3 cellular contexts compared by ENCODE assay signal in the genomic region with DNA sequence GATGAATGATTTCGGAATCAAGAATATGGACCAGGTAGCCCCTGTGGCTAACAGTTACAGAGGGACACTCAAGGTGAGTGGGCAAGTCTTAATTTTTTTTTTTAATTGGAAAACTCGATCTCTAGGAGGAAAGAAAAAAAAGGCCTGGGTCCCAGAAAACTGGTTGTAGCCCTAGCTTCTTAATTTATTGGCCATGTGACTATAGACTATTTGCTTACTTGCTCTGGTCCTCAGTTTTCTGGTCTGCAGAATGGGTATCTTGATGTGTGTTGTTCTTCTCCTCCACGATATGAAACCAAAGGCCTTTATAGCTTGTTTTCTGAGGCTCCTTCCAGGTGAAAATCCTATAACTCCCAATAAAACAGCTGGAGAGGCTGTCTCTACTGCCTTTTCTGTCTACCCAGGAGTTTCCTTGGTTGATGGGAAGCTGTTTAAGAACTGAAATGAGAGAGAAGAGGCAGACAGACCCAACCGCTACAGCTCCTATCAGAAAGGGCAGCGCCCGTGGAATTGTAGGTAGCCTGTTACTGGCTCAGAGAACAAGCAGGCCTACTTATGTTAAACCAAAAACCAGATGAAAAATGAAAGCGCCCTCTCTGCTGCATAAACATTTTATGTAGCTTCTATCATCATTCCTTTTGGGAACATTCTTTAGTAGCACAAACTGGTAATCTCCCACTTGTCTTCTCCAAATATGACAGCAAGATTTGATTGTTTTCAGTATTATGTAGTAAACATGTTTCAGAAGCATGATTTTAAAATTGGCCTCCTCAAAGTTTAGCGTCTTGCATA.
TF ChIP-seq lines count a peak whose summit lies in the region.

No MANE protein-coding gene starts in this region.

TF ChIP-seq in SK-N-SH, 30 proteins besides CTCF, POLR2A, EP300 and RAD21:
- TF ChIP-seq, protein P1, sequence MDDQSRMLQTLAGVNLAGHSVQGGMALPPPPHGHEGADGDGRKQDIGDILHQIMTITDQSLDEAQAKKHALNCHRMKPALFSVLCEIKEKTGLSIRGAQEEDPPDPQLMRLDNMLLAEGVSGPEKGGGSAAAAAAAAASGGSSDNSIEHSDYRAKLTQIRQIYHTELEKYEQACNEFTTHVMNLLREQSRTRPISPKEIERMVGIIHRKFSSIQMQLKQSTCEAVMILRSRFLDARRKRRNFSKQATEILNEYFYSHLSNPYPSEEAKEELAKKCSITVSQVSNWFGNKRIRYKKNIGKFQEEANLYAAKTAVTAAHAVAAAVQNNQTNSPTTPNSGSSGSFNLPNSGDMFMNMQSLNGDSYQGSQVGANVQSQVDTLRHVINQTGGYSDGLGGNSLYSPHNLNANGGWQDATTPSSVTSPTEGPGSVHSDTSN (IDR thresholded peaks at IDR 0.05): no peak
- no peak for TF ChIP-seq FOXJ3 (CRISPR knock-in tag; IDR thresholded peaks at IDR 0.05)
- TF ChIP-seq FOXM1 (IDR thresholded peaks at IDR 0.05; ENCODE audit: low read depth): no peak

TF ChIP-seq in SK-N-SH treated with all-trans-retinoic acid at 6 μM for 48 hours, 23 proteins besides CTCF, POLR2A, EP300 and RAD21 (continued from another document):
- TF ChIP-seq, protein P2, sequence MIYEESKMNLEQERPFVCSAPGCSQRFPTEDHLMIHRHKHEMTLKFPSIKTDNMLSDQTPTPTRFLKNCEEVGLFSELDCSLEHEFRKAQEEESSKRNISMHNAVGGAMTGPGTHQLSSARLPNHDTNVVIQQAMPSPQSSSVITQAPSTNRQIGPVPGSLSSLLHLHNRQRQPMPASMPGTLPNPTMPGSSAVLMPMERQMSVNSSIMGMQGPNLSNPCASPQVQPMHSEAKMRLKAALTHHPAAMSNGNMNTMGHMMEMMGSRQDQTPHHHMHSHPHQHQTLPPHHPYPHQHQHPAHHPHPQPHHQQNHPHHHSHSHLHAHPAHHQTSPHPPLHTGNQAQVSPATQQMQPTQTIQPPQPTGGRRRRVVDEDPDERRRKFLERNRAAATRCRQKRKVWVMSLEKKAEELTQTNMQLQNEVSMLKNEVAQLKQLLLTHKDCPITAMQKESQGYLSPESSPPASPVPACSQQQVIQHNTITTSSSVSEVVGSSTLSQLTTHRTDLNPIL (CRISPR knock-in tag; IDR thresholded peaks at IDR 0.05; ENCODE audit: low read depth): no peak
- TF ChIP-seq ZNF8 (CRISPR knock-in tag; IDR thresholded peaks at IDR 0.05) (no peak), ZNF70 (CRISPR knock-in tag; IDR thresholded peaks at IDR 0.05) (no peak), ESRRG (CRISPR knock-in tag; IDR thresholded peaks at IDR 0.05) (no peak), TOX (CRISPR knock-in tag; IDR thresholded peaks at IDR 0.05; ENCODE audit: borderline replicate concordance) (no peak), PPARA (CRISPR knock-in tag; IDR thresholded peaks at IDR 0.05; ENCODE audit: borderline replicate concordance) (no peak), POU6F1 (CRISPR knock-in tag; IDR thresholded peaks at IDR 0.05; ENCODE audit: borderline replicate concordance, low read depth) (no peak)

TF ChIP-seq in HEK293T, 16 proteins besides CTCF, POLR2A, EP300 and RAD21 (continued from another document):
- no peak for TF ChIP-seq BHLHE40 (IDR thresholded peaks at IDR 0.05; ENCODE audit: borderline replicate concordance)
- no peak for TF ChIP-seq ZNF384 (IDR thresholded peaks at IDR 0.05)
- TF ChIP-seq TARDBP (IDR thresholded peaks at IDR 0.05): no peak
- no peak for TF ChIP-seq SP1 (IDR thresholded peaks at IDR 0.05)
